In genomic region chr9:100856238-100856637, GRCh38 we compare ENCODE assay signal across 21 cellular contexts.
DNase-seq lines count a peak whose midpoint lies in the region; ATAC-seq and TF ChIP-seq lines count a peak whose summit lies in the region.
"Had no signal": no experiment of that assay in that cellular context is flagged by ENCODE, and none has a peak within 500 bp of the region (broad histone marks: within the 10 kb centered on the region; RNA-seq: fewer than 3 reads in every experiment).

No MANE protein-coding gene starts in this region.

- ATAC-seq in GM18498 (IDR thresholded peaks at IDR 0.05; ENCODE audit: unreplicated experiment) = no peak
- ATAC-seq: A549, gastroesophageal sphincter had no signal

- no peak for TF ChIP-seq POLR2A in thyroid gland (IDR thresholded peaks at IDR 0.05)
- TF ChIP-seq POLR2A in prostate gland (IDR thresholded peaks at IDR 0.05) = no peak

- TF ChIP-seq CTCF in thyroid gland (IDR thresholded peaks at IDR 0.05) (no peak), prostate gland (IDR thresholded peaks at IDR 0.05) (no peak)

- no peak overlapping the region for H3K4me3 ChIP-seq in thyroid gland (replicated peaks in 1 of 3)
- H3K4me3 ChIP-seq in H7 (ENCODE audit: insufficient read depth, low read depth, low read length) = no peak overlapping the region
- H3K4me3 ChIP-seq in prostate gland = no peak overlapping the region
- H3K4me3 ChIP-seq: A549, breast epithelium, gastroesophageal sphincter, SJSA1, skin epidermis, upper lobe of left lung had no signal

- H3K4me1 ChIP-seq in thyroid gland (peaks cover 0 to 5% of the 10 kb centered on the region in 2 donors), prostate gland (replicated peaks) (no peaks in the 10 kb centered on the region)
- H3K4me1 ChIP-seq: A549, breast epithelium, gastroesophageal sphincter, SJSA1, upper lobe of left lung had no signal

- H3K9me3 ChIP-seq in thyroid gland (no peaks in the 10 kb centered on the region), prostate gland (no peaks in the 10 kb centered on the region)
- H3K9me3 ChIP-seq: A549, SJSA1 had no signal

- H3K27ac ChIP-seq in thyroid gland (no peak overlapping the region), prostate gland (no peak overlapping the region)
- H3K27ac ChIP-seq: A549, breast epithelium, gastroesophageal sphincter, SJSA1, skin epidermis, upper lobe of left lung had no signal

- intact Hi-C loops in thyroid gland (cut with DNase I) = no loop called here
- intact Hi-C loops in prostate gland (cut with DNase I) = no loop called here

- H3K36me3 ChIP-seq in thyroid gland (no peaks in the 10 kb centered on the region), H7 (replicated peaks; ENCODE audit: control insufficient read depth, insufficient read depth, low read length) (no peaks in the 10 kb centered on the region), prostate gland (no peaks in the 10 kb centered on the region)
- H3K36me3 ChIP-seq: breast epithelium, gastroesophageal sphincter, SJSA1, upper lobe of left lung had no signal

- H3K27me3 ChIP-seq in thyroid gland (no peaks in the 10 kb centered on the region), H7 (ENCODE audit: control insufficient read depth, insufficient read depth, low read length) (no peaks in the 10 kb centered on the region), prostate gland (replicated peaks; ENCODE audit: insufficient read depth) (no peaks in the 10 kb centered on the region)
- H3K27me3 ChIP-seq: breast epithelium, gastroesophageal sphincter, SJSA1, upper lobe of left lung had no signal

- DNase-seq in NCI-H2171 (lab: John Stamatoyannopoulos, UW) (peak; percentile 4), NCI-H2171 treated with DMSO at 0.1 percent for 48 hours (lab: John Stamatoyannopoulos, UW) (no peak), NCI-H2029 treated with DMSO at 0.1 percent for 48 hours (lab: John Stamatoyannopoulos, UW) (peak; percentile 14), RKO (ENCODE audit: low spot score) (peak; percentile 18), thyroid gland (peak; percentile 46 to 50), H7 (no peak), prostate gland (ENCODE audit: low spot score) (no peak)
- DNase-seq: activated CD4-positive, alpha-beta T cell treated with anti-CD3 and anti-CD28 coated beads for 48 hours; activated effector memory CD4-positive, alpha-beta T cell treated with Interleukin-2 at 50 U/mL for 16 hours; hippocampal formation; NCI-H69; nephron progenitor cell; retina; stimulated activated naive CD4-positive, alpha-beta T cell; upper lobe of left lung had no signal

- 32 to 33% methylated on average over 3 of the region's 3 CpGs for WGBS in thyroid gland, 2 donors
- WGBS in prostate gland = 49% methylated on average over 3 of the region's 3 CpGs

Comparison
In these comparisons a context has a peak if more than half of its experiments do, and no peak if none do; other contexts are left out.
1. DNase-seq: peak in NCI-H2171 (single experiment), NCI-H2029 treated with DMSO at 0.1 percent for 48 hours (single experiment), RKO (single experiment) and thyroid gland (2 of 2); none in NCI-H2171 treated with DMSO at 0.1 percent for 48 hours (single experiment), H7 (single experiment) and prostate gland (single experiment).